Comparison of ENCODE assay signal across 23 cellular contexts in genomic region chr13:89490661-89491060, GRCh38.
A peak's percentile ranks its signal among the peaks of the same experiment; 100 is the strongest.
DNase-seq lines count a peak whose midpoint lies in the region; ATAC-seq, FAIRE-seq and TF ChIP-seq lines count a peak whose summit lies in the region.
"Had no signal": no experiment of that assay in that cellular context is flagged by ENCODE, and none has a peak within 500 bp of the region (broad histone marks: within the 10 kb centered on the region; RNA-seq: fewer than 3 reads in every experiment).

No MANE protein-coding gene starts in this region.

- no peaks in the 10 kb centered on the region for H3K36me3 ChIP-seq in HepG2 (replicated peaks in 1 of 2; ENCODE audit: control insufficient read depth in 1 of 2, insufficient read depth in 2 of 2, low read length in 2 of 2)
- H3K36me3 ChIP-seq: BLaER1, SJSA1 had no signal

- no peak overlapping the region for H3K27ac ChIP-seq in HepG2 (ENCODE audit: extremely low read length, insufficient read depth, low read length)
- H3K27ac ChIP-seq: BLaER1, GM23248, KMS-11, SJSA1 had no signal

- H2AFZ ChIP-seq in HepG2 (ENCODE audit: low read length): no peak overlapping the region
- H2AFZ ChIP-seq: GM23248 had no signal

- H3K27me3 ChIP-seq in HepG2 (ENCODE audit: control insufficient read depth in 1 of 2, insufficient read depth in 2 of 2, low read length in 2 of 2): no peaks in the 10 kb centered on the region
- H3K27me3 ChIP-seq: BLaER1, SJSA1 had no signal

- FAIRE-seq in HepG2 (lab: Jason Lieb, UNC): no peak
- FAIRE-seq: GM12878, RCC 7860 had no signal

- TF ChIP-seq CTCF in astrocyte of the spinal cord (IDR thresholded peaks at IDR 0.05; ENCODE audit: low read depth, low read length) (no peak), HepG2 (CRISPR knock-in tag; IDR thresholded peaks at IDR 0.05) (no peak)

- peak; percentile 31 for DNase-seq in LHCN-M2 (ENCODE audit: low read depth)
- DNase-seq in astrocyte of the spinal cord (ENCODE audit: low read depth, low spot score): peak; percentile 39
- DNase-seq in kidney tubule cell (ENCODE audit: low spot score): peak; percentile 29
- DNase-seq in DMS 273 (lab: John Stamatoyannopoulos, UW; ENCODE audit: unreplicated experiment): no peak
- DNase-seq in HepG2 (ENCODE audit: low spot score): no peak
- no peak for DNase-seq in activated CD4-positive, alpha-beta T cell treated with anti-CD3 and anti-CD28 coated beads for 4 hours
- DNase-seq in stimulated activated naive CD8-positive, alpha-beta T cell treated with anti-CD3 and anti-CD28 coated beads, Interleukin-15, Interleukin-2, amounts not matched to agents 100 U/mL and 50 U/mL, for 24 hours: no peak
- DNase-seq: CD4-positive, alpha-beta T cell; COR-L47; DMS 273 treated with DMSO at 0.1 percent for 48 hours; DMS79 treated with DMSO at 0.1 percent for 48 hours; GM23248; NCI-H1694; NCI-H2081; NCI-H2171; NCI-H526; OCI-M1 had no signal

- H3K4me3 ChIP-seq in astrocyte of the spinal cord (ENCODE audit: low read depth, low read length) (no peak overlapping the region), HepG2 (replicated peaks in 1 of 3; ENCODE audit: insufficient read depth in 1 of 3, low read depth in 2 of 3, low read length in 3 of 3) (no peak overlapping the region)
- H3K4me3 ChIP-seq: BLaER1, GM12878, GM23248, SJSA1 had no signal

- in situ Hi-C loops in astrocyte of the spinal cord (cut with HindIII; ENCODE audit: low sequenced_read_pairs) (no loop called here), HepG2 (cut with HindIII; ENCODE audit: extremely low pct_ligation_motif_present, low pct_unique_long_range_greater_than_20kb) (no loop called here)

- no peak overlapping the region for H3K4me2 ChIP-seq in HepG2 (ENCODE audit: low read depth, low read length)
- H3K4me2 ChIP-seq: BLaER1, KMS-11 had no signal

- 44% methylated on average over 1 of the region's 1 CpG for WGBS in HepG2 (ENCODE audit: low lambda C conversion rate)

- intact Hi-C loops in HepG2 (cut with micrococcal nuclease; ENCODE audit: unreplicated experiment): no loop called here

- ATAC-seq in HepG2: no peak
- ATAC-seq in stimulated activated naive CD8-positive, alpha-beta T cell treated with anti-CD3 and anti-CD28 coated beads, Interleukin-15, Interleukin-2, amounts not matched to agents 100 U/mL and 50 U/mL, for 24 hours: no peak
- ATAC-seq: GM12878, HCT116 had no signal

- no peak overlapping the region for H3K9ac ChIP-seq in HepG2 (ENCODE audit: insufficient read depth, low read depth, low read length)
- H3K9ac ChIP-seq: BLaER1, GM23248, KMS-11 had no signal

- H3K4me1 ChIP-seq in HepG2 (ENCODE audit: insufficient read depth, low read length): no peaks in the 10 kb centered on the region
- H3K4me1 ChIP-seq: BLaER1, SJSA1 had no signal

- H3K9me3 ChIP-seq in HepG2 (ENCODE audit: low read length): peaks cover 20% of the 10 kb centered on the region
- H3K9me3 ChIP-seq: SJSA1 had no signal

- TF ChIP-seq EP300 in HepG2 (IDR thresholded peaks at IDR 0.05; ENCODE audit: low read depth in 2 of 2, low read length in 2 of 2): no peak
- TF ChIP-seq EP300 in HepG2 (CRISPR knock-in tag; IDR thresholded peaks at IDR 0.05; ENCODE audit: borderline replicate concordance): no peak

- no peak for TF ChIP-seq RAD21 in HepG2 (CRISPR knock-in tag; IDR thresholded peaks at IDR 0.05)

- CTCF ChIA-PET in HepG2 (lab: Yijun Ruan, JAX; ENCODE audit: low intra/inter-chr PET ratio, low total read pairs): no interaction called here

- BruUV-seq in HepG2 (replicated peaks; lab: Mats Ljungman, UMichigan): no TSS peak

- no peaks in the 10 kb centered on the region for H4K20me1 ChIP-seq in HepG2 (ENCODE audit: insufficient read depth, low read length)
- H4K20me1 ChIP-seq: BLaER1 had no signal

- no peak for TF ChIP-seq POLR2A in HepG2 (IDR thresholded peaks at IDR 0.05; ENCODE audit: insufficient read depth in 1 of 2, low read depth in 2 of 2, low read length in 2 of 2)

- no peaks in the 10 kb centered on the region for H3K79me2 ChIP-seq in HepG2 (ENCODE audit: insufficient read depth, low read length)

- POLR2A ChIA-PET in HepG2 (lab: Yijun Ruan, JAX): no interaction called here

TF ChIP-seq in HepG2, 621 proteins besides CTCF, POLR2A, EP300 and RAD21 (continues in another document):
- TF ChIP-seq HHEX (CRISPR knock-in tag; IDR thresholded peaks at IDR 0.05) (no peak), MTERF4 (CRISPR knock-in tag; IDR thresholded peaks at IDR 0.05) (no peak), ZNF891 (CRISPR knock-in tag; IDR thresholded peaks at IDR 0.05) (no peak), SAP130 (CRISPR knock-in tag; IDR thresholded peaks at IDR 0.05; ENCODE audit: low read depth) (no peak), AFF4 (CRISPR knock-in tag; IDR thresholded peaks at IDR 0.05) (no peak), IKZF5 (CRISPR knock-in tag; IDR thresholded peaks at IDR 0.05) (no peak), CREBL2 (CRISPR knock-in tag; IDR thresholded peaks at IDR 0.05; ENCODE audit: borderline replicate concordance) (no peak), THAP7 (CRISPR knock-in tag; IDR thresholded peaks at IDR 0.05) (no peak), TCF7 (IDR thresholded peaks at IDR 0.05; ENCODE audit: low read depth) (no peak), ZFP36L2 (CRISPR knock-in tag; IDR thresholded peaks at IDR 0.05) (no peak), ZNF276 (CRISPR knock-in tag; IDR thresholded peaks at IDR 0.05; ENCODE audit: low read depth) (no peak), ZC3H4 (CRISPR knock-in tag; IDR thresholded peaks at IDR 0.05; ENCODE audit: borderline replicate concordance) (no peak), NR2C2 (CRISPR knock-in tag; IDR thresholded peaks at IDR 0.05; ENCODE audit: borderline replicate concordance) (no peak)

Comparison
In these comparisons a context has a peak if more than half of its experiments do, and no peak if none do; other contexts are left out.
1. DNase-seq: peak in LHCN-M2 (single experiment), astrocyte of the spinal cord (single experiment) and kidney tubule cell (single experiment); none in DMS 273 (single experiment), HepG2 (single experiment), activated CD4-positive, alpha-beta T cell treated with anti-CD3 and anti-CD28 coated beads for 4 hours (0 of 2) and stimulated activated naive CD8-positive, alpha-beta T cell treated with anti-CD3 and anti-CD28 coated beads, Interleukin-15, Interleukin-2, amounts not matched to agents 100 U/mL and 50 U/mL, for 24 hours (single experiment).